1 cellular context compared by ENCODE assay signal in genomic region chr3:11465744-11466611, GRCh38.
TF ChIP-seq lines count a peak whose summit lies in the region.

No MANE protein-coding gene starts in this region.

TF ChIP-seq in HepG2, 621 proteins besides CTCF, POLR2A, EP300 and RAD21 (continued from another document):
- TF ChIP-seq TFDP2 (CRISPR knock-in tag; IDR thresholded peaks at IDR 0.05), result no peak
- TF ChIP-seq FUBP1 (CRISPR knock-in tag; IDR thresholded peaks at IDR 0.05; ENCODE audit: borderline replicate concordance), result no peak
- TF ChIP-seq CCDC6 (CRISPR knock-in tag; IDR thresholded peaks at IDR 0.05), result no peak
- TF ChIP-seq YEATS4 (CRISPR knock-in tag; IDR thresholded peaks at IDR 0.05; ENCODE audit: borderline replicate concordance), result no peak
- TF ChIP-seq ZNF570 (CRISPR knock-in tag; IDR thresholded peaks at IDR 0.05; ENCODE audit: borderline replicate concordance), result no peak
- TF ChIP-seq GZF1 (CRISPR knock-in tag; IDR thresholded peaks at IDR 0.05), result no peak
- TF ChIP-seq KDM5A (IDR thresholded peaks at IDR 0.05; ENCODE audit: borderline replicate concordance, low read length), result no peak
- no peak for TF ChIP-seq SMYD3 (CRISPR knock-in tag; IDR thresholded peaks at IDR 0.05)
- TF ChIP-seq ZNF720 (CRISPR knock-in tag; IDR thresholded peaks at IDR 0.05), result no peak
- TF ChIP-seq ZNF274 (CRISPR knock-in tag; IDR thresholded peaks at IDR 0.05), result no peak
- no peak for TF ChIP-seq ZNF354B (CRISPR knock-in tag; IDR thresholded peaks at IDR 0.05)
- TF ChIP-seq ZNF550 (CRISPR knock-in tag; IDR thresholded peaks at IDR 0.05; ENCODE audit: borderline replicate concordance), result no peak
